1 cellular context compared by ENCODE assay signal in the genomic region with DNA sequence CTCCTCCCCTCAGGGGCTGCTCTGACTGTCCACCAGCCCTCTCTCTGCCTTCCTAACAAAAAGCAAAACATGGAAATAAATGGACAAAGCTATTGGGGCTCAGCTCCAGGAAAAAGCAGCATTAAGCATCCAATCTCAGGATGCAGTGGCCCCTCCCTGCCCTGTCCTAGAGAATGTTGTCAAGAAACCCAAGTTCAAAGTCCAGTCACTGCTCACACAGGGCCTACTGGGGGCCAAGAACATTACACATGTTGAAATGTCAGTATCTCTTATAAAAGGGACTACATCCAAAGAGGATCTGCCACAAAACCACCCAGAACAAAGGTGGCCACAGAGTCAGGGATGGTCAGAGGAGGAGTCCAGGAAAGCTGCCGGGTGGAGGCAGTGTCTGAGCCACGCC.
TF ChIP-seq lines count a peak whose summit lies in the region.

No MANE protein-coding gene starts in this region.

TF ChIP-seq in A549, 52 proteins besides CTCF, POLR2A, EP300 and RAD21 (continued from another document):
- TF ChIP-seq CBX8 (IDR thresholded peaks at IDR 0.05) (no peak), KDM1A (IDR thresholded peaks at IDR 0.05; ENCODE audit: low read depth) (no peak), HDAC2 (IDR thresholded peaks at IDR 0.05) (no peak), ESRRA (IDR thresholded peaks at IDR 0.05; ENCODE audit: borderline replicate concordance, low read length) (no peak)
- TF ChIP-seq, protein P1, sequence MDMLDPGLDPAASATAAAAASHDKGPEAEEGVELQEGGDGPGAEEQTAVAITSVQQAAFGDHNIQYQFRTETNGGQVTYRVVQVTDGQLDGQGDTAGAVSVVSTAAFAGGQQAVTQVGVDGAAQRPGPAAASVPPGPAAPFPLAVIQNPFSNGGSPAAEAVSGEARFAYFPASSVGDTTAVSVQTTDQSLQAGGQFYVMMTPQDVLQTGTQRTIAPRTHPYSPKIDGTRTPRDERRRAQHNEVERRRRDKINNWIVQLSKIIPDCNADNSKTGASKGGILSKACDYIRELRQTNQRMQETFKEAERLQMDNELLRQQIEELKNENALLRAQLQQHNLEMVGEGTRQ (IDR thresholded peaks at IDR 0.05): no peak
